8 cellular contexts compared by ENCODE assay signal in the genomic region with DNA sequence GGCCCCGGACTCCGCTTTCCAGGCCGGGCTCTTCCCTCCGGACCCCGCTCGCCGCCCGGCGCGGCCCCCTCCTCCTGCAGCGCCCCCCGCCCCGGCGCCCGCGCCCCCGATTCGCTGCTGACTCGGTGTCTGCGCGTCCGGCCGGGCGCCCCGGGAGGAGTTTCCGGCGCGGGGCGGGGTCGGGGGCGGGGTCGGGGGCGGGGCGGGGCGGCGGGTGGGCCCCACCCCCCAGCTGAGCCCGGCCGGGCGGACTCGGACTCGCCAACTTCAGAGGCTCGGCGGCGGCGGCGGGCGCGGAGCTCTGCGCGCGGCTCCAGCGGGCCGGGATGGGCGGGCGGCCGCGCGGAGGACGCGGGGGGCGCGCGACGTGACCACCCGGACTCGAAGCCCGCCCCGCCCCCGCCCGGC. TPM values are rescaled to one million over a fixed set of nuclear protein-coding genes. Genes with fewer than 3 reads are reported as not detected.
A peak's percentile ranks its signal among the peaks of the same experiment; 100 is the strongest.
DNase-seq lines count a peak whose midpoint lies in the region; ATAC-seq and TF ChIP-seq lines count a peak whose summit lies in the region.

A gene with protein sequence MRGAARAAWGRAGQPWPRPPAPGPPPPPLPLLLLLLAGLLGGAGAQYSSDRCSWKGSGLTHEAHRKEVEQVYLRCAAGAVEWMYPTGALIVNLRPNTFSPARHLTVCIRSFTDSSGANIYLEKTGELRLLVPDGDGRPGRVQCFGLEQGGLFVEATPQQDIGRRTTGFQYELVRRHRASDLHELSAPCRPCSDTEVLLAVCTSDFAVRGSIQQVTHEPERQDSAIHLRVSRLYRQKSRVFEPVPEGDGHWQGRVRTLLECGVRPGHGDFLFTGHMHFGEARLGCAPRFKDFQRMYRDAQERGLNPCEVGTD (plus strand): TSS at position 270 of the 408 bp plus-strand sequence. CDS start 207 bp downstream, outside the sequence.

- H3K27ac ChIP-seq in foreskin keratinocyte (no peak within 1 kb of the TSS), neural cell (ENCODE audit: low read length) (no peak within 1 kb of the TSS), subcutaneous abdominal adipose tissue (ENCODE audit: low read depth, low read length) (no peak within 1 kb of the TSS)

- DNase-seq in ELR (ENCODE audit: low read depth) = peak; percentile 84
- peak; percentile 53 for DNase-seq in activated gamma-delta T cell (lab: John Stamatoyannopoulos, UW)
- no peak for DNase-seq in foreskin keratinocyte
- DNase-seq in SHP77 (lab: John Stamatoyannopoulos, UW) = no peak

- no peak within 1 kb of the TSS for H2AFZ ChIP-seq in neural cell (ENCODE audit: low read depth, low read length)

- TF ChIP-seq CTCF in foreskin keratinocyte (conservative IDR thresholded peaks at IDR 0.05) = no peak
- TF ChIP-seq CTCF in neural cell (IDR thresholded peaks at IDR 0.05; ENCODE audit: poor library complexity, severe bottlenecking) = no peak

- ATAC-seq in HG02588 (IDR thresholded peaks at IDR 0.05; ENCODE audit: unreplicated experiment) (peak; percentile 40), foreskin keratinocyte (peak; percentile 41)

- H3K27me3 ChIP-seq in foreskin keratinocyte = peaks cover 70% of the 10 kb centered on the region
- peaks cover 26% of the 10 kb centered on the region for H3K27me3 ChIP-seq in neural cell (ENCODE audit: insufficient read depth, low read depth, low read length)
- peaks cover 0 to 9% (median 0%) of the 10 kb centered on the region in 5 donors for H3K27me3 ChIP-seq in subcutaneous abdominal adipose tissue (ENCODE audit: control insufficient read depth in 5 of 5, insufficient read depth in 4 of 5, low read length in 5 of 5)

- no peaks in the 10 kb centered on the region for H3K36me3 ChIP-seq in neural cell (ENCODE audit: insufficient read depth, low read length)
- peaks cover 0 to 8% (median under 1%) of the 10 kb centered on the region in 5 donors for H3K36me3 ChIP-seq in subcutaneous abdominal adipose tissue (ENCODE audit: control insufficient read depth in 5 of 5, insufficient read depth in 5 of 5, low read length in 5 of 5)

- H3K4me3 ChIP-seq in neural cell (ENCODE audit: low read length) (peak within 1 kb of the TSS; percentile 65), subcutaneous abdominal adipose tissue (ENCODE audit: low read depth in 1 of 5, low read length in 5 of 5) (peak within 1 kb of the TSS in 4 of 5 donors; percentile 44 to 85 (median 75))

- H3K4me2 ChIP-seq in neural cell (ENCODE audit: low read length) = no peak within 1 kb of the TSS

- H3K79me2 ChIP-seq in neural cell (replicated peaks; ENCODE audit: insufficient read depth, low read length) = peaks cover 6% of the 10 kb centered on the region

- H3K4me1 ChIP-seq in foreskin keratinocyte = no peaks in the 10 kb centered on the region
- peaks cover 8 to 53% (median 47%) of the 10 kb centered on the region in 5 donors for H3K4me1 ChIP-seq in subcutaneous abdominal adipose tissue (ENCODE audit: control insufficient read depth in 5 of 5, insufficient read depth in 5 of 5, low read length in 5 of 5)

- no peaks in the 10 kb centered on the region for H3F3A ChIP-seq in neural cell (ENCODE audit: insufficient read depth, low read length, poor library complexity, severe bottlenecking)

- no peaks in the 10 kb centered on the region for H4K20me1 ChIP-seq in neural cell (ENCODE audit: insufficient read depth)

- no peaks in the 10 kb centered on the region for H3K9me3 ChIP-seq in neural cell (ENCODE audit: low read length)
- H3K9me3 ChIP-seq in subcutaneous abdominal adipose tissue (ENCODE audit: control insufficient read depth in 5 of 5, low read length in 5 of 5) = no peaks in the 10 kb centered on the region

- H3K9me2 ChIP-seq in neural cell (ENCODE audit: insufficient read depth, low read length) = no peaks in the 10 kb centered on the region

- TF ChIP-seq RAD21 in neural cell (conservative IDR thresholded peaks at IDR 0.05) = no peak

- H3K9ac ChIP-seq in neural cell (ENCODE audit: low read length) = peak within 1 kb of the TSS; percentile 55
- H3K9ac ChIP-seq in subcutaneous abdominal adipose tissue (ENCODE audit: low read length in 5 of 5) = peak within 1 kb of the TSS in 3 of 5 donors; percentile 64 to 73 (median 72)

- TF ChIP-seq EP300 in neural cell (conservative IDR thresholded peaks at IDR 0.05; ENCODE audit: poor library complexity, severe bottlenecking) = no peak

TF ChIP-seq in PFSK-1, 5 proteins besides CTCF, POLR2A, EP300 and RAD21:
- TF ChIP-seq SIN3A (IDR thresholded peaks at IDR 0.05; ENCODE audit: borderline replicate concordance, insufficient read depth, low read length) (0 out of 2 replicates have a peak, but pooled peaks have one; percentile 26), FOXP2 (optimal IDR thresholded peaks at IDR 0.05; ENCODE audit: borderline replicate concordance, extremely low read depth, extremely low read length, insufficient read depth) (peak; percentile 48), POLR2AphosphoS5 (IDR thresholded peaks at IDR 0.05; ENCODE audit: low read depth, low read length) (peak; percentile 42; the same call in 1 of the 2 replicates), TAF1 (IDR thresholded peaks at IDR 0.05; ENCODE audit: borderline replicate concordance, insufficient read depth, low read length) (peak; percentile 79; the same call in 1 of the 2 replicates)
- TF ChIP-seq, protein P1, sequence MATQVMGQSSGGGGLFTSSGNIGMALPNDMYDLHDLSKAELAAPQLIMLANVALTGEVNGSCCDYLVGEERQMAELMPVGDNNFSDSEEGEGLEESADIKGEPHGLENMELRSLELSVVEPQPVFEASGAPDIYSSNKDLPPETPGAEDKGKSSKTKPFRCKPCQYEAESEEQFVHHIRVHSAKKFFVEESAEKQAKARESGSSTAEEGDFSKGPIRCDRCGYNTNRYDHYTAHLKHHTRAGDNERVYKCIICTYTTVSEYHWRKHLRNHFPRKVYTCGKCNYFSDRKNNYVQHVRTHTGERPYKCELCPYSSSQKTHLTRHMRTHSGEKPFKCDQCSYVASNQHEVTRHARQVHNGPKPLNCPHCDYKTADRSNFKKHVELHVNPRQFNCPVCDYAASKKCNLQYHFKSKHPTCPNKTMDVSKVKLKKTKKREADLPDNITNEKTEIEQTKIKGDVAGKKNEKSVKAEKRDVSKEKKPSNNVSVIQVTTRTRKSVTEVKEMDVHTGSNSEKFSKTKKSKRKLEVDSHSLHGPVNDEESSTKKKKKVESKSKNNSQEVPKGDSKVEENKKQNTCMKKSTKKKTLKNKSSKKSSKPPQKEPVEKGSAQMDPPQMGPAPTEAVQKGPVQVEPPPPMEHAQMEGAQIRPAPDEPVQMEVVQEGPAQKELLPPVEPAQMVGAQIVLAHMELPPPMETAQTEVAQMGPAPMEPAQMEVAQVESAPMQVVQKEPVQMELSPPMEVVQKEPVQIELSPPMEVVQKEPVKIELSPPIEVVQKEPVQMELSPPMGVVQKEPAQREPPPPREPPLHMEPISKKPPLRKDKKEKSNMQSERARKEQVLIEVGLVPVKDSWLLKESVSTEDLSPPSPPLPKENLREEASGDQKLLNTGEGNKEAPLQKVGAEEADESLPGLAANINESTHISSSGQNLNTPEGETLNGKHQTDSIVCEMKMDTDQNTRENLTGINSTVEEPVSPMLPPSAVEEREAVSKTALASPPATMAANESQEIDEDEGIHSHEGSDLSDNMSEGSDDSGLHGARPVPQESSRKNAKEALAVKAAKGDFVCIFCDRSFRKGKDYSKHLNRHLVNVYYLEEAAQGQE (IDR thresholded peaks at IDR 0.05; ENCODE audit: insufficient read depth in 1 of 2, low read depth in 2 of 2, low read length in 2 of 2) = 0 out of 4 replicates have a peak, but pooled peaks have one; percentile 14 to 35

TF ChIP-seq in neural cell, 6 proteins besides CTCF, POLR2A, EP300 and RAD21:
- no peak for TF ChIP-seq MXI1 (conservative IDR thresholded peaks at IDR 0.05; ENCODE audit: poor library complexity, severe bottlenecking)
- no peak for TF ChIP-seq POLR2AphosphoS5 (IDR thresholded peaks at IDR 0.05)

RNA-seq across cellular contexts. Expression of the gene that starts here (rescaled TPM):
- 350 TPM for polyA plus RNA-seq in PFSK-1 (2012; ENCODE audit: insufficient read length, low read depth)
- total RNA-seq in foreskin keratinocyte = 1.4 and 2.0 TPM in 2 replicates
- polyA plus RNA-seq in foreskin keratinocyte = 2.0 and 3.6 TPM in 2 replicates
- polyA plus RNA-seq in neural cell = 15.1 and 22.7 TPM in 2 replicates
- polyA minus RNA-seq in neural cell = 21.4 and 21.8 TPM in 2 replicates

Comparison
In these comparisons a context has a peak if more than half of its experiments do, and no peak if none do; other contexts are left out.
1. DNase-seq: peak in ELR (single experiment) and activated gamma-delta T cell (single experiment); none in foreskin keratinocyte (0 of 2) and SHP77 (0 of 2).